Comparison of ENCODE assay signal across 2 cellular contexts in genomic region chr2:206502729-206503128, GRCh38.
TF ChIP-seq lines count a peak whose summit lies in the region.

No MANE protein-coding gene starts in this region.

TF ChIP-seq in HepG2, 621 proteins besides CTCF, POLR2A, EP300 and RAD21:
- TF ChIP-seq PAX8 (CRISPR knock-in tag; IDR thresholded peaks at IDR 0.05; ENCODE audit: borderline replicate concordance) (no peak), HDAC2 (CRISPR knock-in tag; IDR thresholded peaks at IDR 0.05) (no peak), NFE2L1 (CRISPR knock-in tag; IDR thresholded peaks at IDR 0.05; ENCODE audit: borderline replicate concordance) (no peak), ZNF781 (CRISPR knock-in tag; IDR thresholded peaks at IDR 0.05; ENCODE audit: borderline replicate concordance, not compliant biosample characterization) (no peak), SIN3A (IDR thresholded peaks at IDR 0.05; ENCODE audit: borderline replicate concordance, low read depth, low read length) (no peak), ZNF639 (CRISPR knock-in tag; conservative IDR thresholded peaks at IDR 0.05) (no peak), HOXA7 (CRISPR knock-in tag; IDR thresholded peaks at IDR 0.05) (no peak), USF2 (IDR thresholded peaks at IDR 0.05; ENCODE audit: low read depth, low read length) (no peak), USF2 (CRISPR knock-in tag; IDR thresholded peaks at IDR 0.05; ENCODE audit: borderline replicate concordance) (no peak), MNT (IDR thresholded peaks at IDR 0.05) (no peak), HDAC6 (IDR thresholded peaks at IDR 0.05; ENCODE audit: low read depth, low read length) (no peak)

TF ChIP-seq in H1, 55 proteins besides CTCF, POLR2A, EP300 and RAD21:
- TF ChIP-seq EZH2 (IDR thresholded peaks at IDR 0.05; ENCODE audit: low read depth, low read length, severe bottlenecking) (no peak), YY1 (IDR thresholded peaks at IDR 0.05; ENCODE audit: low read depth, low read length) (no peak), SUZ12 (IDR thresholded peaks at IDR 0.05; ENCODE audit: low read length) (no peak), BRCA1 (IDR thresholded peaks at IDR 0.05; ENCODE audit: low read depth, low read length) (no peak), RNF2 (IDR thresholded peaks at IDR 0.05; ENCODE audit: borderline replicate concordance, low read depth, low read length, missing control alignments, poor library complexity, severe bottlenecking) (no peak), E2F6 (IDR thresholded peaks at IDR 0.05) (no peak)
TF ChIP-seq in H1: peak in this region for 0.
